Comparison of ENCODE assay signal across 1 cellular context in the genomic region with DNA sequence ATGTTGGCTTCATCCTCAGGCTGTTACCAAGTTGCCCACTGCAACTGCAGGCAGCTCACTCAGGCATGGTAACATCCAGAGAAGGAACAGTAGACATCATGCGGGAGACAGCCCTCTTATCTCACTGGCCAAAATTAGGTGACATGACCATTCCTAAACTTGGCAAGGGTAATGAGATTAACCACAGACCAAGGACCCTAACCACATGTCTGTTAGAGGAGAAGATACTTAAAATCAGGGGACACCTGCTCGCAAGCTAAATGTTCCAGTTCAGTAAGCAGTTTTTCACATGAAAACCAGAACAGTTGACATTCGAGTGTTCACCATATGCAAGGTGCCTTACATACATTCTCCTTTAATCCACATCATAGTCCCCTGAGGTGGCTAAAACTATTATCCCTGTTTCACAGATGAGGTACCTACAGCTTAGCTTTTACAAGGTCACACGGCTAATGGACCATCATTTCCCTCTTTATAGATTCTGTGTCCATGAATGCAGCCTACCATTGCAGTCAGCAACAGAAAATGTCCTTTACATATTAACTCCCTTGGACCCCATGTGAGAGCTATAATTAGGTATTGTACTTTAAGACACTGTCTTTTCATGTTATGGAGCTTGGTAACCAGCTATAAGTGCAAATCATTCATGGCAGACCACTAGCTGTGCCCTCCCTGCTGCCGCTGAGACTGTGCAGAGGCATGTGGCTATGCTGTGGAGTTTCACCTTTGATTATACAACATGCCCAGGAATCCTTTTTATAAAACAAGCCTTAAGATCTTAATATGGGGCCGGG.
TF ChIP-seq lines count a peak whose summit lies in the region.

No MANE protein-coding gene starts in this region.

TF ChIP-seq in GM12878, 131 proteins besides CTCF, POLR2A, EP300 and RAD21 (continued from another document):
- TF ChIP-seq ATF2 (IDR thresholded peaks at IDR 0.05; ENCODE audit: low read length) (0 out of 2 replicates have a peak, but pooled peaks have one; percentile 20), NFIC (IDR thresholded peaks at IDR 0.05; ENCODE audit: low read depth, low read length) (0 out of 2 replicates have a peak, but pooled peaks have one; percentile 42), TCF12 (IDR thresholded peaks at IDR 0.05; ENCODE audit: low read depth, low read length) (peak; percentile 57; the same call in 1 of the 2 replicates), CBFB (IDR thresholded peaks at IDR 0.05; ENCODE audit: low read depth) (peak; percentile 61), MEF2A (IDR thresholded peaks at IDR 0.05; ENCODE audit: insufficient read depth, low read depth, low read length) (0 out of 2 replicates have a peak, but pooled peaks have one; percentile 47)
